Comparison of ENCODE assay signal across 15 cellular contexts in the genomic region with DNA sequence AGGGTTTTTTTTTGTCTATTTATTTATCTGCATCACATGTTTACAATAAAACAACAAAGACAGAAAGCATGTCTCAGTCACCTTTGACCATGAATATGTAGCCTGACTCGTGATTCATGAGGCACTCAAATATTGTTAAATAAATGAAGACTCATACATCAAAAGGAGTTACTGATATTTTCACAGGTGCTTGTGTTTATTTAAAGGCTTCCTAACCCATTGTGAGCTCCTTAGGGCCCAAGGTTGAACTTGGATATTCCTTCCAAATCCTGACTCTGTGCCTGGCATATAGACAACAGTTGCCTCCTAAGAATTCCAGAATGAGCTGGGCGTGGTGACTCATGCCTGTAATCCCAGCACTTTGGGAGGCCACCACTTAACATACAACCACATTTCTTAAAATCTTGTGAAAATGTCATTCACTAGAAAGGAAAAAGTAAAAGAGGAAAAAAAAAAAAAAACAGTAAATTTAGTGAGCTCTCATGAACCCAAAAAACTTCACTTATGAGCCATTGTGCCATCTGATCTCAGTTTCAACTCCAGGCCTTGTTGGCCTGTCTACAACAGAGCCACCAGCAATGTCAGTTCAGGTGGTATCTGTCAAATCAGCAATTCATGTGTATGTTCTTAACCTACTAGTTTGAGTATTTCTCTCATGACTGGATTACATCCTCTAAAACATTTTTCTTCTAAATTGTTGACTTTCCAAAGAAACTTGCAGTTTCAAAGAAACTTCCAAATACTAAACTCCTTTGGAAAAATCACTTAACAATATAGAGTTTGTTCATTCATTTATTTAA.
A peak's percentile ranks its signal among the peaks of the same experiment; 100 is the strongest.
DNase-seq lines count a peak whose midpoint lies in the region; ATAC-seq and TF ChIP-seq lines count a peak whose summit lies in the region.
"Had no signal": no experiment of that assay in that cellular context is flagged by ENCODE, and none has a peak within 500 bp of the region (broad histone marks: within the 10 kb centered on the region; RNA-seq: fewer than 3 reads in every experiment).

No MANE protein-coding gene starts in this region.

- DNase-seq in CD14-positive monocyte (ENCODE audit: low spot score): no peak
- peak; percentile 81 for DNase-seq in HT1080 (ENCODE audit: low read depth)
- peak; percentile 64 for DNase-seq in mammary epithelial cell
- DNase-seq in left colon: no peak
- DNase-seq in activated naive CD4-positive, alpha-beta T cell treated with anti-CD3 and anti-CD28 coated beads, Interleukin-2, amount 10 ng/mL, durations not matched to agents 7 days and 5 days: no peak
- DNase-seq in NOMO-1 treated with dmso at 0.1 percent for 144 hours (lab: John Stamatoyannopoulos, UW; ENCODE audit: unreplicated experiment): no peak
- DNase-seq in effector memory CD8-positive, alpha-beta T cell: no peak
- DNase-seq: GDM1, NCI-H1436, NCI-H69, SJCRH30 had no signal

- no peak overlapping the region for H3K9ac ChIP-seq in mammary epithelial cell (ENCODE audit: insufficient read depth, low read length)
- H3K9ac ChIP-seq: BLaER1 treated with 17β-estradiol and CSF1 and Interleukin-3, amounts not matched to agents 10 nM and 100 nM had no signal

- H3K36me3 Mint-ChIP-seq in CD14-positive monocyte: no peaks in the 10 kb centered on the region
- no peaks in the 10 kb centered on the region for H3K36me3 Mint-ChIP-seq in activated naive CD4-positive, alpha-beta T cell treated with anti-CD3 and anti-CD28 coated beads, Interleukin-2, amount 10 ng/mL, durations not matched to agents 7 days and 5 days
- H3K36me3 Mint-ChIP-seq in effector memory CD8-positive, alpha-beta T cell (ENCODE audit: insufficient read depth): no peaks in the 10 kb centered on the region
- H3K36me3 Mint-ChIP-seq: activated naive CD8-positive, alpha-beta T cell had no signal

- TF ChIP-seq CTCF in CD14-positive monocyte (IDR thresholded peaks at IDR 0.05) (no peak), mammary epithelial cell (conservative IDR thresholded peaks at IDR 0.05 in 1 of 2, IDR thresholded peaks at IDR 0.05 in 1 of 2; ENCODE audit: extremely low read depth in 1 of 2, insufficient read depth in 1 of 2, low read depth in 1 of 2, low read length in 2 of 2) (no peak)

- in situ Hi-C loops in mammary epithelial cell (cut with MboI; ENCODE audit: low sequenced_read_pairs in 2 of 2): loop anchor here (5.0 to 10.0 kb wide), 3 partner anchors 60 to 163 kb away; partner anchors contain the start of gene MARCKS (in 2 of the 2)

- H3K27ac ChIP-seq in mammary epithelial cell (ENCODE audit: insufficient read depth, low read depth, low read length): peak overlapping the region; percentile 12
- H3K27ac ChIP-seq: BLaER1 treated with 17β-estradiol and CSF1 and Interleukin-3, amounts not matched to agents 10 nM and 100 nM; SJCRH30 had no signal

- H3K27ac Mint-ChIP-seq in CD14-positive monocyte: peak overlapping the region in 4 of 7 donors; percentile 58 to 82 (median 66)
- H3K27ac Mint-ChIP-seq in activated naive CD4-positive, alpha-beta T cell treated with anti-CD3 and anti-CD28 coated beads, Interleukin-2, amount 10 ng/mL, durations not matched to agents 7 days and 5 days: no peak overlapping the region
- H3K27ac Mint-ChIP-seq in effector memory CD8-positive, alpha-beta T cell: no peak overlapping the region
- H3K27ac Mint-ChIP-seq: activated naive CD8-positive, alpha-beta T cell had no signal

- H3K79me2 ChIP-seq in mammary epithelial cell (ENCODE audit: insufficient read depth, low read length): no peaks in the 10 kb centered on the region

- no peaks in the 10 kb centered on the region for H3K27me3 Mint-ChIP-seq in CD14-positive monocyte (ENCODE audit: low read depth in 3 of 3)
- no peaks in the 10 kb centered on the region for H3K27me3 Mint-ChIP-seq in activated naive CD4-positive, alpha-beta T cell treated with anti-CD3 and anti-CD28 coated beads, Interleukin-2, amount 10 ng/mL, durations not matched to agents 7 days and 5 days
- no peaks in the 10 kb centered on the region for H3K27me3 Mint-ChIP-seq in effector memory CD8-positive, alpha-beta T cell
- H3K27me3 Mint-ChIP-seq: activated naive CD8-positive, alpha-beta T cell had no signal

- peak; percentile 44 for ATAC-seq in left colon
- no peak for ATAC-seq in GM19324 (IDR thresholded peaks at IDR 0.05; ENCODE audit: low FRiP score, unreplicated experiment)
- ATAC-seq in effector memory CD8-positive, alpha-beta T cell (replicated peaks): no peak

- H3K4me2 ChIP-seq in mammary epithelial cell (ENCODE audit: insufficient read depth, low read depth, low read length): no peak overlapping the region
- H3K4me2 ChIP-seq: BLaER1 treated with 17β-estradiol and CSF1 and Interleukin-3, amounts not matched to agents 10 nM and 100 nM had no signal

- peaks cover 0 to 3% (median 0%) of the 10 kb centered on the region in 7 donors for H3K9me3 Mint-ChIP-seq in CD14-positive monocyte
- no peaks in the 10 kb centered on the region for H3K9me3 Mint-ChIP-seq in activated naive CD4-positive, alpha-beta T cell treated with anti-CD3 and anti-CD28 coated beads, Interleukin-2, amount 10 ng/mL, durations not matched to agents 7 days and 5 days
- H3K9me3 Mint-ChIP-seq in effector memory CD8-positive, alpha-beta T cell: no peaks in the 10 kb centered on the region

- dilution Hi-C loops in mammary epithelial cell (cut with HindIII; ENCODE audit: low sequenced_read_pairs): no loop called here

- H3K4me3 Mint-ChIP-seq in CD14-positive monocyte: no peak overlapping the region
- H3K4me3 Mint-ChIP-seq in activated naive CD4-positive, alpha-beta T cell treated with anti-CD3 and anti-CD28 coated beads, Interleukin-2, amount 10 ng/mL, durations not matched to agents 7 days and 5 days: no peak overlapping the region
- no peak overlapping the region for H3K4me3 Mint-ChIP-seq in effector memory CD8-positive, alpha-beta T cell
- H3K4me3 Mint-ChIP-seq: activated naive CD8-positive, alpha-beta T cell had no signal

- H2AFZ ChIP-seq in mammary epithelial cell (ENCODE audit: low read depth, low read length): no peak overlapping the region

- peaks cover 33% of the 10 kb centered on the region for H3K4me1 ChIP-seq in mammary epithelial cell (ENCODE audit: insufficient read depth, low read length)

- H3K4me3 ChIP-seq in mammary epithelial cell (replicated peaks in 1 of 3; ENCODE audit: insufficient read depth in 1 of 3, low read depth in 2 of 3, low read length in 3 of 3): no peak overlapping the region
- H3K4me3 ChIP-seq: BLaER1 treated with 17β-estradiol and CSF1 and Interleukin-3, amounts not matched to agents 10 nM and 100 nM; SJCRH30; vagina had no signal

- BruUV-seq in mammary epithelial cell (replicated peaks; lab: Mats Ljungman, UMichigan): no TSS peak

- CTCF ChIA-PET in mammary epithelial cell (lab: Charles Lee; ENCODE audit: low non-redundant PET): no interaction called here
- CTCF ChIA-PET in activated naive CD4-positive, alpha-beta T cell treated with anti-CD3 and anti-CD28 coated beads, Interleukin-2, amount 10 ng/mL, durations not matched to agents 7 days and 5 days (lab: Charles Lee): no interaction called here

- WGBS in mammary epithelial cell (ENCODE audit: low coverage, missing lambda C conversion rate): 54% methylated on average over 2 of the region's 2 CpGs

- no peaks in the 10 kb centered on the region for H3K9me3 ChIP-seq in mammary epithelial cell (replicated peaks; ENCODE audit: insufficient read depth, low read length)
- H3K9me3 ChIP-seq: BLaER1 treated with 17β-estradiol and CSF1 and Interleukin-3, amounts not matched to agents 10 nM and 100 nM; SJCRH30; vagina had no signal

- peaks cover 43% of the 10 kb centered on the region for H3K4me1 Mint-ChIP-seq in CD14-positive monocyte
- no peaks in the 10 kb centered on the region for H3K4me1 Mint-ChIP-seq in activated naive CD4-positive, alpha-beta T cell treated with anti-CD3 and anti-CD28 coated beads, Interleukin-2, amount 10 ng/mL, durations not matched to agents 7 days and 5 days
- H3K4me1 Mint-ChIP-seq in effector memory CD8-positive, alpha-beta T cell (ENCODE audit: low read depth in 2 of 2): no peaks in the 10 kb centered on the region

- no peaks in the 10 kb centered on the region for H3K36me3 ChIP-seq in mammary epithelial cell (ENCODE audit: insufficient read depth, low read length)
- H3K36me3 ChIP-seq: BLaER1 treated with 17β-estradiol and CSF1 and Interleukin-3, amounts not matched to agents 10 nM and 100 nM; SJCRH30; vagina had no signal

- intact Hi-C loops in CD14-positive monocyte (cut with micrococcal nuclease) (loop anchor here (2.0 to 10.0 kb wide), 3 partner anchors 70 to 162 kb away; partner anchors contain the start of gene MARCKS (in 2 of the 2)), mammary epithelial cell (cut with micrococcal nuclease) (loop anchor here (5.0 kb wide), 1 partner anchor 282 kb away; no protein-coding TSS in a partner anchor), left colon (cut with DNase I, micrococcal nuclease) (no loop called here)

- no peaks in the 10 kb centered on the region for H4K20me1 ChIP-seq in mammary epithelial cell (ENCODE audit: insufficient read depth, low read length)
- H4K20me1 ChIP-seq: BLaER1 treated with 17β-estradiol and CSF1 and Interleukin-3, amounts not matched to agents 10 nM and 100 nM had no signal

- no peaks in the 10 kb centered on the region for H3K27me3 ChIP-seq in mammary epithelial cell (ENCODE audit: insufficient read depth, low read length)
- H3K27me3 ChIP-seq: BLaER1 treated with 17β-estradiol and CSF1 and Interleukin-3, amounts not matched to agents 10 nM and 100 nM; SJCRH30; vagina had no signal

Comparison
In these comparisons a context has a peak if more than half of its experiments do, and no peak if none do; other contexts are left out.
1. DNase-seq: peak in HT1080 (single experiment) and mammary epithelial cell (single experiment); none in CD14-positive monocyte (single experiment), left colon (0 of 2), activated naive CD4-positive, alpha-beta T cell treated with anti-CD3 and anti-CD28 coated beads, Interleukin-2, amount 10 ng/mL, durations not matched to agents 7 days and 5 days (single experiment), NOMO-1 treated with dmso at 0.1 percent for 144 hours (single experiment) and effector memory CD8-positive, alpha-beta T cell (0 of 3).
2. H3K27ac Mint-ChIP-seq: peak in CD14-positive monocyte (4 of 7); none in activated naive CD4-positive, alpha-beta T cell treated with anti-CD3 and anti-CD28 coated beads, Interleukin-2, amount 10 ng/mL, durations not matched to agents 7 days and 5 days (single experiment) and effector memory CD8-positive, alpha-beta T cell (0 of 2).
3. intact Hi-C loops: an anchor here in CD14-positive monocyte (2.0 to 10.0 kb wide) and mammary epithelial cell (5.0 kb wide); none called in left colon.